Comparison of ENCODE assay signal across 24 cellular contexts in the genomic region with DNA sequence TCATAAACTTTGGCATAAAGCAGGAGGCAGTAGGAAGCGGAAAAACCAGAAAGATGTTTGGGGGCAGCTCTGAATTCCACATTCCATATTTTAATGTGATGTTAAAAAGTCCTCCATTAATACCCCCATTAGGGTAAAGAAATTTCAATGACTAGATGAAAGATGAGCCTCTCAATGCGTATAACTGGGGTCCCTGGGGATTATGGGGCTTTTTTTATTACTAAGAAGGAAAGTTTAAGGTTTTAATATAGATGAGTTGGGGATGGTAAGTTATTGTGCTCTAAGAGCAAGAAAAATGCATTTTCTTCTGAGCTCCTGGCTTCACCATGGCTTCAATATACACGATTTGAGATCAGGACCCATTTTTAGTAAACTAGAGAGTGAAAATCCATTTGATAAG.
"Had no signal": no experiment of that assay in that cellular context is flagged by ENCODE, and none has a peak within 500 bp of the region (broad histone marks: within the 10 kb centered on the region; RNA-seq: fewer than 3 reads in every experiment).

No MANE protein-coding gene starts in this region.

- H3K27me3 ChIP-seq: neutrophil, pancreas, right lobe of liver, thyroid gland, vagina had no signal

- H3K27ac ChIP-seq: esophagus muscularis mucosa, heart right ventricle, left lung, neutrophil, pancreas, right lobe of liver, thyroid gland, vagina had no signal

- H3K4me1 ChIP-seq: esophagus muscularis mucosa, heart right ventricle, left lung, pancreas, right lobe of liver, thyroid gland, vagina had no signal

- H3K4me3 ChIP-seq: esophagus muscularis mucosa, heart right ventricle, left lung, mucosa of descending colon, pancreas, right lobe of liver, thyroid gland, vagina had no signal

- ATAC-seq: heart right ventricle; left cardiac atrium; left lung; mucosa of descending colon; natural killer cell treated with Interleukin-12 subunit alpha and Interleukin-12 subunit beta and Interleukin-15 and Interleukin-18, amount 100 ng/mL, for 72 hours; pancreas; right lobe of liver; stimulated activated naive CD8-positive, alpha-beta T cell treated with anti-CD3 and anti-CD28 coated beads, Interleukin-15, amount 100 ng/mL, for 72 hours had no signal

- DNase-seq: dermis blood vessel endothelial cell; effector memory CD4-positive, alpha-beta T cell; foreskin melanocyte; glutamatergic neuron; heart right ventricle; hippocampal formation; left cardiac atrium; left lung; mesenchymal stem cell; mucosa of descending colon; naive B cell; pancreas; right lobe of liver; small intestine; stimulated activated CD4-positive, alpha-beta T cell treated with anti-CD3 and anti-CD28 coated beads, Interleukin-15, amount 100 ng/mL, for 24 hours; stimulated activated CD4-positive, alpha-beta T cell treated with anti-CD3 and anti-CD28 coated beads, Interleukin-2, amount 100 ng/mL, for 48 hours; stimulated activated naive CD4-positive, alpha-beta T cell; stimulated activated naive CD8-positive, alpha-beta T cell treated with anti-CD3 and anti-CD28 coated beads, Interleukin-15, amount 100 ng/mL, for 72 hours; thyroid gland; trophoblast cell had no signal

- H3K9me3 ChIP-seq: esophagus muscularis mucosa, heart right ventricle, left lung, mucosa of descending colon, neutrophil, pancreas, right lobe of liver, thyroid gland, vagina had no signal

- H3K36me3 ChIP-seq: esophagus muscularis mucosa, heart right ventricle, left lung, neutrophil, pancreas, right lobe of liver, thyroid gland, vagina had no signal
